In the genomic region with DNA sequence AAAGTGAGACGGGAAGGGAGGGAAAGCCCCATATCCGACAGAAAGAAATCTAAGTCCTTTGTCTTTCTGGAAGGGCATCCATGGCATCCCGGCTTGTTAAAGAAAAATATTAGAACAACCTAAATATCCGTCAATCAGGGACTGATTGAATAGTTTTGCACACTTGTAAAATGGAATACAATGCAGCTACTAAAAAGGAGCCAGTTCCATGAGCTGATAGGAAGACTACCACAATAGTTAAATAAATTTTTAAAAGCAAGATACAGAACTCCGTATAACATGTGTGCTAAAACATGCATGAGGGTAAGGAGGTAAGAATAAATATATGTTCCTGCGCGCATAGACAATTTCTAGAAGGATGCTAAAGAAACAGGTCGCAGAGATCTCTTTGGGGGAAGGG, we compare ENCODE assay signal across 8 cellular contexts. TPM values are rescaled to one million over a fixed set of nuclear protein-coding genes. Genes with fewer than 3 reads are reported as not detected.
DNase-seq lines count a peak whose midpoint lies in the region; ATAC-seq and TF ChIP-seq lines count a peak whose summit lies in the region.

No MANE protein-coding gene starts in this region.

- no peak overlapping the region for H4K8ac ChIP-seq in mesendoderm (ENCODE audit: low read depth, low read length)

- no peaks in the 10 kb centered on the region for H3K79me1 ChIP-seq in mesendoderm (ENCODE audit: low read length)

- no peak overlapping the region for H3K18ac ChIP-seq in mesendoderm (ENCODE audit: low read length)

- no peak overlapping the region for H3K4ac ChIP-seq in mesendoderm (ENCODE audit: low read depth, low read length)

- intact Hi-C loops in heart right ventricle (cut with DNase I) (loop anchor here in 1 of 10 donors (5.0 kb wide), 1 partner anchor 82 kb away; a partner anchor contains a TSS), cardiac septum (cut with DNase I) (no loop called here), upper lobe of right lung (cut with DNase I) (no loop called here)

- DNase-seq in heart right ventricle (no peak), cardiac septum (ENCODE audit: low spot score) (no peak), mesendoderm (no peak), upper lobe of right lung (no peak), pons (ENCODE audit: low spot score) (no peak), RKO (ENCODE audit: low spot score) (no peak)

- TF ChIP-seq CTCF in heart right ventricle (IDR thresholded peaks at IDR 0.05) (no peak), upper lobe of right lung (IDR thresholded peaks at IDR 0.05) (no peak)

- H3K4me3 ChIP-seq in heart right ventricle (peak overlapping the region in 7 of 10 donors; percentile 45 to 61 (median 57)), mesendoderm (ENCODE audit: low read length) (no peak overlapping the region), upper lobe of right lung (peak overlapping the region; percentile 53)

- H3K27me3 Mint-ChIP-seq in activated naive CD8-positive, alpha-beta T cell, result no peaks in the 10 kb centered on the region

- H3K4me1 Mint-ChIP-seq in activated naive CD8-positive, alpha-beta T cell (ENCODE audit: low read depth), result peaks cover 17% of the 10 kb centered on the region

- no peak overlapping the region for H3K9ac ChIP-seq in mesendoderm (ENCODE audit: low read length)

- H3K27ac ChIP-seq in heart right ventricle (peak overlapping the region in 6 of 10 donors; percentile 81 to 90 (median 87)), mesendoderm (ENCODE audit: low read depth, low read length) (no peak overlapping the region), upper lobe of right lung (no peak overlapping the region)

- no peaks in the 10 kb centered on the region for H3K9me3 Mint-ChIP-seq in activated naive CD8-positive, alpha-beta T cell (ENCODE audit: low read depth)

- no peaks in the 10 kb centered on the region for H3K27me3 ChIP-seq in heart right ventricle
- H3K27me3 ChIP-seq in mesendoderm (ENCODE audit: insufficient read depth, low read length, poor library complexity), result no peaks in the 10 kb centered on the region
- H3K27me3 ChIP-seq in upper lobe of right lung, result no peaks in the 10 kb centered on the region

- peak overlapping the region; percentile 54 for H3K56ac ChIP-seq in mesendoderm (ENCODE audit: low read length)

- WGBS in heart right ventricle, 2 donors, result 76% methylated on average over 8 of the region's 8 CpGs
- WGBS in mesendoderm (ENCODE audit: extremely low coverage, insufficient coverage, low lambda C conversion rate), result no CpG with 5 or more reads among the region's 8 CpGs

- H3K23ac ChIP-seq in mesendoderm (ENCODE audit: low read length), result no peak overlapping the region

- no peaks in the 10 kb centered on the region for H3K36me3 ChIP-seq in heart right ventricle
- no peaks in the 10 kb centered on the region for H3K36me3 ChIP-seq in mesendoderm (ENCODE audit: control insufficient read depth, insufficient read depth, low read length)
- no peaks in the 10 kb centered on the region for H3K36me3 ChIP-seq in upper lobe of right lung

- H4K5ac ChIP-seq in mesendoderm (ENCODE audit: low read length), result no peak overlapping the region

- H3K4me3 Mint-ChIP-seq in activated naive CD8-positive, alpha-beta T cell, result peak overlapping the region; percentile 86

- ATAC-seq in heart right ventricle (no peak), upper lobe of right lung (no peak), GM19351 (IDR thresholded peaks at IDR 0.05; ENCODE audit: unreplicated experiment) (no peak)

- no peak overlapping the region for H2BK120ac ChIP-seq in mesendoderm (ENCODE audit: low read depth, low read length)

- H3K4me1 ChIP-seq in heart right ventricle (peaks cover 0 to 12% (median 5%) of the 10 kb centered on the region in 9 donors), mesendoderm (ENCODE audit: control insufficient read depth, low read depth, low read length) (peaks cover 1% of the 10 kb centered on the region), upper lobe of right lung (no peaks in the 10 kb centered on the region)

- no peak overlapping the region for H2AK5ac ChIP-seq in mesendoderm (ENCODE audit: low read length)

- peak overlapping the region; percentile 98 for H3K27ac Mint-ChIP-seq in activated naive CD8-positive, alpha-beta T cell

- H3K9me3 ChIP-seq in heart right ventricle (peaks cover 0 to 3% (median 0%) of the 10 kb centered on the region in 11 donors), upper lobe of right lung (no peaks in the 10 kb centered on the region)

- no peaks in the 10 kb centered on the region for H3K36me3 Mint-ChIP-seq in activated naive CD8-positive, alpha-beta T cell

- H2BK5ac ChIP-seq in mesendoderm (ENCODE audit: low read length), result no peak overlapping the region

- no peak overlapping the region for H2BK15ac ChIP-seq in mesendoderm (replicated peaks; ENCODE audit: low read depth)

- H3K4me2 ChIP-seq in mesendoderm (ENCODE audit: low read length), result no peak overlapping the region

- H3K79me2 ChIP-seq in mesendoderm (ENCODE audit: control insufficient read depth, insufficient read depth, low read length), result no peaks in the 10 kb centered on the region

RNA-seq across cellular contexts. Expression of a gene that starts 12.8 kb away (rescaled TPM):
- total RNA-seq in heart right ventricle (10 to 100 TPM; 18.9 to 24.3 (median 20.9) TPM), cardiac septum (17.3 TPM), upper lobe of right lung (36.2 TPM)
- polyA plus RNA-seq in heart right ventricle, result 10 to 100 TPM; 11.6 to 14.3 TPM
- 61.7 TPM for polyA plus RNA-seq in mesendoderm (2013, experiment 1 of 2)
- 60.5 TPM for polyA plus RNA-seq in mesendoderm (2013, experiment 2 of 2)

RNA-seq across cellular contexts. Expression of a gene that starts 56.7 kb away (rescaled TPM):
- total RNA-seq in heart right ventricle (100 to 1,000 TPM in 6 of 10 donors, 10 to 100 TPM in 4; 84.6 to 130 (median 102) TPM), cardiac septum (104 TPM), upper lobe of right lung (51.6 TPM)
- 10 to 100 TPM; 20.3 to 44.9 TPM for polyA plus RNA-seq in heart right ventricle
- 17.6 TPM for polyA plus RNA-seq in mesendoderm (2013, experiment 1 of 2)
- 18.8 TPM for polyA plus RNA-seq in mesendoderm (2013, experiment 2 of 2)

Comparison
In these comparisons a context has a peak if more than half of its experiments do, and no peak if none do; other contexts are left out.
1. H3K27ac ChIP-seq: peak in heart right ventricle (6 of 10); none in mesendoderm (single experiment) and upper lobe of right lung (single experiment).